ENCODE assay signal across 11 cellular contexts in the genomic region with DNA sequence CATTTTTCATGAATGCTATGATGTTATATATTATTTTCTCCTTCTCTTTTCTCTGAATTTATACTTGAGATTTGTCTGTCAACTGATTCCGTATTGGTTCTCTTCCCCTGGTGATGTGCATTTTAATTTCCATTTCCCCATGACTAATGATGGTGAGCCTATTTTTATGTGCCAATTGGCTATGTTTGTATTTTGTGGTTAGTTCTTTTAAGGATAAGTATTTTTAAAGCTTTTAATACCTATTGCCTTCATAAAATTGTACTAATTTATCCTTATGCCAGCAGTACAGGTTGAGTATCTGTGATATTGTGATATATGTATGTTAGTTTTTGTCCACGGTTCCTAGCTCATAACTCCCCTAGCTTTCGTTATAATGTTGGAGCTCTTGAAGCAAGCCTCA. TPM values are rescaled to one million over a fixed set of nuclear protein-coding genes. Genes with fewer than 3 reads are reported as not detected.
DNase-seq lines count a peak whose midpoint lies in the region; TF ChIP-seq lines count a peak whose summit lies in the region.
"Had no signal": no experiment of that assay in that cellular context is flagged by ENCODE, and none has a peak within 500 bp of the region (broad histone marks: within the 10 kb centered on the region; RNA-seq: fewer than 3 reads in every experiment).

No MANE protein-coding gene starts in this region.

- H3K27me3 ChIP-seq in H9 (ENCODE audit: insufficient read depth, low read length): no peaks in the 10 kb centered on the region

- H3K56ac ChIP-seq in H9 (ENCODE audit: insufficient read length, low read depth, low read length): no peak overlapping the region

- H4K20me1 ChIP-seq in H9 (ENCODE audit: control insufficient read depth, insufficient read depth, insufficient read length): no peaks in the 10 kb centered on the region

- WGBS in H9 (ENCODE audit: extremely low coverage, insufficient read length, low lambda C conversion rate): no CpG with 5 or more reads among the region's 3 CpGs

- H3K4me3 Mint-ChIP-seq in activated naive CD8-positive, alpha-beta T cell: peak overlapping the region; percentile 75
- H3K4me3 Mint-ChIP-seq in H9: no peak overlapping the region

- H3K4me1 Mint-ChIP-seq in activated naive CD8-positive, alpha-beta T cell (ENCODE audit: low read depth): peaks cover 34% of the 10 kb centered on the region
- peaks cover 18% of the 10 kb centered on the region in 2 experiments for H3K4me1 Mint-ChIP-seq in H9

- H2AFZ ChIP-seq in H9 (ENCODE audit: low read length): no peak overlapping the region

- no peaks in the 10 kb centered on the region for H3K4me1 ChIP-seq in H9 (ENCODE audit: insufficient read depth, low read length)

- no peak overlapping the region for H2BK12ac ChIP-seq in H9 (ENCODE audit: insufficient read length, low read depth, low read length)

- H3K27ac Mint-ChIP-seq in activated naive CD8-positive, alpha-beta T cell: peak overlapping the region; percentile 13
- H3K27ac Mint-ChIP-seq in H9: no peak overlapping the region; a peak in 1 of 7 replicates

- H3K18ac ChIP-seq in H9 (ENCODE audit: insufficient read length, low read depth, low read length): no peak overlapping the region

- H2BK15ac ChIP-seq in H9 (ENCODE audit: low read depth, low read length): no peak overlapping the region

- no peaks in the 10 kb centered on the region for H3K9me3 Mint-ChIP-seq in activated naive CD8-positive, alpha-beta T cell (ENCODE audit: low read depth)
- H3K9me3 Mint-ChIP-seq in H9: peaks cover 5% of the 10 kb centered on the region in 2 experiments; a peak in 4 of 5 replicates

- no peak overlapping the region for H3K27ac ChIP-seq in H9 (ENCODE audit: insufficient read length, low read depth, low read length)

- H3K4ac ChIP-seq in H9 (ENCODE audit: low read depth, low read length): no peak overlapping the region

- H3T11ph ChIP-seq in H9 (ENCODE audit: low read length): no peak overlapping the region

- H3K27me3 Mint-ChIP-seq in activated naive CD8-positive, alpha-beta T cell: no peaks in the 10 kb centered on the region
- no peaks in the 10 kb centered on the region for H3K27me3 Mint-ChIP-seq in H9 (ENCODE audit: low read depth)

- no peak overlapping the region for H3K9ac ChIP-seq in H9 (ENCODE audit: extremely low read depth, insufficient read length, low read length)

- no peak overlapping the region for H4K5ac ChIP-seq in H9 (ENCODE audit: insufficient read length, low read depth, low read length)

- no peaks in the 10 kb centered on the region for H3K9me3 ChIP-seq in H9 (ENCODE audit: control insufficient read depth, low read depth, low read length)

- H2BK120ac ChIP-seq in H9 (ENCODE audit: low read depth, low read length, poor library complexity, severe bottlenecking): no peak overlapping the region

- no peak overlapping the region for H2AK5ac ChIP-seq in H9 (ENCODE audit: insufficient read length, low read length)

- no peak overlapping the region for H3K4me2 ChIP-seq in H9 (ENCODE audit: insufficient read depth, insufficient read length, low read length)

- no peaks in the 10 kb centered on the region for H3K36me3 Mint-ChIP-seq in activated naive CD8-positive, alpha-beta T cell
- H3K36me3 Mint-ChIP-seq in H9 (ENCODE audit: insufficient read depth in 1 of 3, low read depth in 3 of 3): peaks cover 8 to 35% (median 29%) of the 10 kb centered on the region in 3 experiments; a peak in 6 of 7 replicates

- peaks cover 7% of the 10 kb centered on the region for H3K23me2 ChIP-seq in H9 (ENCODE audit: insufficient read length, low read depth, low read length, poor library complexity, severe bottlenecking)

- no peak overlapping the region for H4K91ac ChIP-seq in H9 (ENCODE audit: insufficient read length, low read depth, low read length)

- no peak overlapping the region for H3K14ac ChIP-seq in H9 (ENCODE audit: insufficient read depth, low read length)

- no peak overlapping the region for H2BK20ac ChIP-seq in H9 (ENCODE audit: low read depth, low read length, poor library complexity, severe bottlenecking)

- H4K8ac ChIP-seq in H9 (replicated peaks; ENCODE audit: insufficient read length, low read depth, low read length): no peak overlapping the region

- TF ChIP-seq CTCF in H9 (conservative IDR thresholded peaks at IDR 0.05): no peak

- peak; percentile 29 for DNase-seq in AG08396 (ENCODE audit: low spot score)
- peak; percentile 36 for DNase-seq in EH (ENCODE audit: low read depth)
- DNase-seq in kidney tubule cell (ENCODE audit: low spot score): peak; percentile 33
- DNase-seq in HT-29 (ENCODE audit: low spot score): no peak
- DNase-seq in NCI-H748 treated with DMSO at 0.1 percent for 48 hours (lab: John Stamatoyannopoulos, UW): no peak
- no peak for DNase-seq in NOMO-1 (lab: John Stamatoyannopoulos, UW; ENCODE audit: unreplicated experiment in 2 of 2)
- no peak for DNase-seq in H9
- DNase-seq: activated effector memory CD4-positive, alpha-beta T cell treated with anti-CD3 and anti-CD28 coated beads, Interleukin-2, amount 50 U/mL, for 16 hours; effector CD4-positive, alpha-beta T cell; NCI-H146 had no signal

- peaks cover 11% of the 10 kb centered on the region; the same call in 1 of the 2 replicates for H3K79me2 ChIP-seq in H9 (ENCODE audit: insufficient read depth, low read length)

- no peak overlapping the region for H3K23ac ChIP-seq in H9 (ENCODE audit: insufficient read length, low read depth, low read length)

- no peak overlapping the region for H2BK5ac ChIP-seq in H9 (ENCODE audit: insufficient read length, low read length)

- H3K79me1 ChIP-seq in H9 (ENCODE audit: insufficient read depth, low read depth, low read length, poor library complexity, severe bottlenecking): no peaks in the 10 kb centered on the region

RNA-seq across cellular contexts. Expression of a gene that starts 2.8 kb away (rescaled TPM):
- 4.7 and 6.6 TPM in 2 replicates for total RNA-seq in HT-29 (2014; rRNA removed; shearing (Covaris generic))
- total RNA-seq in H9 (2021): 12.6 and 15.1 TPM in 2 replicates

RNA-seq across cellular contexts. Expression of a gene that starts 2.9 kb away (rescaled TPM):
- 65.9 and 71.0 TPM in 2 replicates for total RNA-seq in HT-29 (2014; rRNA removed; shearing (Covaris generic))
- 107 and 114 TPM in 2 replicates for total RNA-seq in H9 (2021)

RNA-seq across cellular contexts. Expression of a gene that starts 50.3 kb away (rescaled TPM):
- total RNA-seq in HT-29 (2014; rRNA removed; shearing (Covaris generic)): 71.9 and 83.1 TPM in 2 replicates
- 67.6 and 72.2 TPM in 2 replicates for total RNA-seq in H9 (2021)

RNA-seq across cellular contexts. Expression of a gene that starts 56.9 kb away (rescaled TPM):
- 32.1 and 36.8 TPM in 2 replicates for total RNA-seq in HT-29 (2014; rRNA removed; shearing (Covaris generic))
- total RNA-seq in H9 (2021): 46.3 and 47.6 TPM in 2 replicates

Comparison
In these comparisons a context has a peak if more than half of its experiments do, and no peak if none do; other contexts are left out.
1. DNase-seq: peak in AG08396 (single experiment), EH (single experiment) and kidney tubule cell (single experiment); none in HT-29 (single experiment), NCI-H748 treated with DMSO at 0.1 percent for 48 hours (single experiment), NOMO-1 (0 of 2) and H9 (single experiment).